ENCODE assay signal across 8 cellular contexts in genomic region chr11:67640021-67640757, GRCh38. TPM values are rescaled to one million over a fixed set of nuclear protein-coding genes. Genes with fewer than 3 reads are reported as not detected.
DNase-seq lines count a peak whose midpoint lies in the region; ATAC-seq and TF ChIP-seq lines count a peak whose summit lies in the region.

No MANE protein-coding gene starts in this region.

- no peaks in the 10 kb centered on the region for H3K36me3 Mint-ChIP-seq in Caco-2 (ENCODE audit: insufficient read depth, unreplicated experiment)

- no peaks in the 10 kb centered on the region for H3K27me3 ChIP-seq in Caco-2 (replicated peaks; ENCODE audit: control insufficient read depth, insufficient read depth, low read length)

- no peak overlapping the region for H3K4me3 ChIP-seq in Caco-2 (ENCODE audit: low read depth, low read length)

- DNase-seq in Caco-2 (peak; percentile 87 to 88), SW480 (ENCODE audit: low spot score) (peak; percentile 45), astrocyte of the hippocampus (ENCODE audit: low read depth, low spot score) (peak; percentile 58), iPS-NIHi11 (ENCODE audit: low spot score) (peak; percentile 87)
- DNase-seq in stimulated activated CD4-positive, alpha-beta T cell treated with anti-CD3 and anti-CD28 coated beads, Interleukin-15, amount 100 ng/mL, for 24 hours: peak; percentile 78

- POLR2A ChIA-PET in Caco-2 (lab: Charles Lee): no interaction called here

- no peak overlapping the region for H3K27ac Mint-ChIP-seq in Caco-2 (ENCODE audit: unreplicated experiment)

- H3K4me1 ChIP-seq in Caco-2: 0 out of 2 replicates have a peak, but pooled peaks cover 3% of the 10 kb centered on the region

- H3K9me3 Mint-ChIP-seq in Caco-2 (ENCODE audit: unreplicated experiment): no peaks in the 10 kb centered on the region

- no peak overlapping the region for H3K4me3 Mint-ChIP-seq in Caco-2 (ENCODE audit: unreplicated experiment)

- H3K27me3 Mint-ChIP-seq in Caco-2 (ENCODE audit: insufficient read depth, unreplicated experiment): no peaks in the 10 kb centered on the region

- no TSS peak for BruUV-seq in Caco-2 (replicated peaks; lab: Mats Ljungman, UMichigan)

- intact Hi-C loops in Caco-2 (cut with micrococcal nuclease; ENCODE audit: unreplicated experiment): loop anchor here (1.0 kb wide), 1 partner anchor 19 kb away; no protein-coding TSS in a partner anchor

- CTCF ChIA-PET in Caco-2 (lab: Charles Lee): interaction anchor here (0.5 to 2.8 kb wide), 6 partner anchors 8 to 298 kb away, joined by 3 to 18 read pairs (median 4); partner anchors contain the start of gene NUDT8

- peak; percentile 86 to 96 for TF ChIP-seq CTCF in Caco-2 (IDR thresholded peaks at IDR 0.05; ENCODE audit: insufficient read depth in 1 of 2, low read depth in 1 of 2, low read length in 1 of 2, severe bottlenecking in 1 of 2, unreplicated experiment in 1 of 2)

- H3K4me1 Mint-ChIP-seq in Caco-2 (ENCODE audit: low read depth, unreplicated experiment): no peaks in the 10 kb centered on the region

- H3K36me3 ChIP-seq in Caco-2 (ENCODE audit: control insufficient read depth, insufficient read depth, low read length): no peaks in the 10 kb centered on the region

- peak; percentile 52 for ATAC-seq in HG02798 (IDR thresholded peaks at IDR 0.05; ENCODE audit: poor library complexity, unreplicated experiment)
- no peak for ATAC-seq in HG03280 (IDR thresholded peaks at IDR 0.05; ENCODE audit: unreplicated experiment)
- ATAC-seq in HG03520 (IDR thresholded peaks at IDR 0.05; ENCODE audit: unreplicated experiment): no peak

- peaks cover 8% of the 10 kb centered on the region; the same call in 1 of the 2 replicates for H3K9me3 ChIP-seq in Caco-2

RNA-seq across cellular contexts. Expression of gene TBX10, which starts 0.6 kb away (rescaled TPM):
- not detected in 2 replicates for total RNA-seq in Caco-2 (2022)

RNA-seq across cellular contexts. Expression of gene ACY3, which starts 10.3 kb away (rescaled TPM):
- total RNA-seq in Caco-2 (2022): 2.4 and 4.2 TPM in 2 replicates

RNA-seq across cellular contexts. Expression of gene NUDT8, which starts 10.5 kb away (rescaled TPM):
- total RNA-seq in Caco-2 (2022): 15.0 and 18.1 TPM in 2 replicates

RNA-seq across cellular contexts. Expression of gene NDUFV1, which starts 33.5 kb away (rescaled TPM):
- total RNA-seq in Caco-2 (2022): 358 and 375 TPM in 2 replicates

RNA-seq across cellular contexts. Expression of gene ALDH3B2, which starts 34.2 kb away (rescaled TPM):
- total RNA-seq in Caco-2 (2022): 0.26 and 0.54 TPM in 2 replicates
